In the genomic region with DNA sequence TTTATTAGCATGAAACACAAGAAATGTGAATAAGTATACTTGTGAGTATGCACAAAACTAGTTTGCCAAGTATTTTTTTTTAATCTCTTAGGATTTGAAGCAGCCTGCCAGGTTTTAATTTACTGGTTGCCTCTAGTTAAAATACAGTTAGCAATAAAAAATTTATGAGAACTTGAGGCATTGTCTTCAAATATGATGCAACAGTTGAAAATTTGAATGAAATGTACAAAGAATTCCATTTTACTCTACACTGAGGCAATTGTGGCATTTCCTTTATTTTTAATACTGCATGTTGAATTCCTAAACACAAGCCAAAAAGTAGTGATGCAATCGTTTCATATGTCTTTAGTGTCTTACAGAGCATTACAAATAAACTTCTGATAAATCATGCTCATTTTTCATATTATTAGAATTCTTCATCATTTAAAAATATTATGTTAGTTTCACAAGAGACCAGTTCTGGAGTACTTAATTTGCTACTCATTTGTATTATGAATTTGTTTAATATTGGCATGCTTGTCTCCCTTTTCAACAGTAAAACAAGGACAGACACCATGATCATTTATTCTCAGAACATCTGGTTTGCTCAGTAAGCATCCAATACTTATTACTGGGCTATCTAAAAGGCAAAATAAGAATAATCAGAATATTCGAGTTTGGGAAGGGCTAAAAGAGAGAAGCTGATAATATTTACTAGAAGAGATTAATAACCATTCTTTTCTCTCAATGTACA, we compare ENCODE assay signal across 15 cellular contexts.
A peak's percentile ranks its signal among the peaks of the same experiment; 100 is the strongest.
DNase-seq lines count a peak whose midpoint lies in the region; TF ChIP-seq lines count a peak whose summit lies in the region.
"Had no signal": no experiment of that assay in that cellular context is flagged by ENCODE, and none has a peak within 500 bp of the region (broad histone marks: within the 10 kb centered on the region; RNA-seq: fewer than 3 reads in every experiment).

No MANE protein-coding gene starts in this region.

- H3K9me3 ChIP-seq in osteoblast (ENCODE audit: low read depth, low read length), result no peaks in the 10 kb centered on the region
- H3K9me3 ChIP-seq: upper lobe of right lung had no signal

- H2AFZ ChIP-seq in osteoblast (ENCODE audit: low read length), result no peak overlapping the region

- H3K27me3 ChIP-seq in osteoblast (ENCODE audit: insufficient read depth, low read length), result no peaks in the 10 kb centered on the region
- H3K27me3 ChIP-seq: upper lobe of right lung had no signal

- TF ChIP-seq CTCF in osteoblast (IDR thresholded peaks at IDR 0.05; ENCODE audit: extremely low read depth, low read depth, low read length), result no peak
- no peak for TF ChIP-seq CTCF in GM20000 (IDR thresholded peaks at IDR 0.05; ENCODE audit: extremely low read depth, missing control alignments)
- TF ChIP-seq CTCF in GM13977 (IDR thresholded peaks at IDR 0.05; ENCODE audit: extremely low read depth, insufficient read depth, missing control alignments), result no peak

- H3K36me3 ChIP-seq in osteoblast (ENCODE audit: insufficient read depth, low read length), result no peaks in the 10 kb centered on the region
- H3K36me3 ChIP-seq: upper lobe of right lung had no signal

- H3K79me2 ChIP-seq in osteoblast (ENCODE audit: insufficient read depth, low read length), result no peaks in the 10 kb centered on the region

- H3K27ac ChIP-seq in osteoblast (ENCODE audit: low read depth, low read length), result peak overlapping the region; percentile 85
- H3K27ac ChIP-seq: upper lobe of right lung had no signal

- peaks cover 19% of the 10 kb centered on the region for H3K4me1 ChIP-seq in osteoblast (ENCODE audit: insufficient read depth, low read length)
- H3K4me1 ChIP-seq: upper lobe of right lung had no signal

- H3K4me3 ChIP-seq in osteoblast (ENCODE audit: insufficient read depth, low read length), result no peak overlapping the region
- H3K4me3 ChIP-seq: skin epidermis, upper lobe of right lung had no signal

- H4K20me1 ChIP-seq in osteoblast (ENCODE audit: insufficient read depth, low read length), result no peaks in the 10 kb centered on the region

- in situ Hi-C loops in GM13977 (cut with MboI; ENCODE audit: low pct_unique_long_range_greater_than_20kb, low sequenced_read_pairs, unreplicated experiment), result no loop called here

- peak overlapping the region; percentile 4 for H3K4me2 ChIP-seq in osteoblast (ENCODE audit: insufficient read depth, low read length)

- peak; percentile 95 for DNase-seq in EH (ENCODE audit: low read depth)
- peak; percentile 19 for DNase-seq in OCI-M1 (lab: John Stamatoyannopoulos, UW)
- DNase-seq in dermis blood vessel endothelial cell, result peak; percentile 65
- peak; percentile 59 for DNase-seq in osteoblast (ENCODE audit: insufficient read length, low spot score, missing footprints)
- no peak for DNase-seq in DMS153 (lab: John Stamatoyannopoulos, UW)
- DNase-seq in GM20000 (ENCODE audit: low spot score), result no peak
- DNase-seq in GM13977 (ENCODE audit: low spot score), result no peak
- DNase-seq in activated CD4-positive, alpha-beta T cell treated with anti-CD3 and anti-CD28 coated beads for 4 hours, result no peak
- DNase-seq: activated CD4-positive, alpha-beta T cell treated with anti-CD3 and anti-CD28 coated beads, Interleukin-2, amount 10 ng/mL, durations not matched to agents 7 days and 5 days; activated naive CD4-positive, alpha-beta T cell treated with anti-CD3 and anti-CD28 coated beads, Interleukin-2, amount 50 U/mL, for 16 hours; NCI-H1092; NCI-H69; T-cell; upper lobe of right lung had no signal

Comparison
In these comparisons a context has a peak if more than half of its experiments do, and no peak if none do; other contexts are left out.
1. DNase-seq: peak in EH (single experiment), OCI-M1 (single experiment), dermis blood vessel endothelial cell (single experiment) and osteoblast (single experiment); none in DMS153 (single experiment), GM20000 (single experiment), GM13977 (single experiment) and activated CD4-positive, alpha-beta T cell treated with anti-CD3 and anti-CD28 coated beads for 4 hours (0 of 2).